In genomic region chr22:41381329-41382097, GRCh38 we compare ENCODE assay signal across 8 cellular contexts. TPM values are rescaled to one million over a fixed set of nuclear protein-coding genes. Genes with fewer than 3 reads are reported as not detected.
DNase-seq lines count a peak whose midpoint lies in the region; ATAC-seq and TF ChIP-seq lines count a peak whose summit lies in the region.

Gene TEF (plus strand): TSS chr22:41381942. CDS start chr22:41382045, 103 bp downstream.

- CTCF ChIA-PET in PC-9 (lab: Charles Lee): interaction anchor here (0.6 to 2.2 kb wide), 9 partner anchors 8 to 476 kb away, joined by 3 to 16 read pairs (median 4); no protein-coding TSS in a partner anchor

- no peaks in the 10 kb centered on the region for H3K9me2 ChIP-seq in PC-9 (ENCODE audit: insufficient read depth)

- no peaks in the 10 kb centered on the region for H3K36me3 ChIP-seq in PC-9 (ENCODE audit: low read depth)

- H3K4me3 Mint-ChIP-seq in activated T-cell treated with anti-CD3 and anti-CD28 coated beads, Interleukin-2, amount 50 U/mL, for 4 hours: peak within 1 kb of the TSS; percentile 87

- no TSS peak for BruUV-seq in PC-9 (replicated peaks; lab: Mats Ljungman, UMichigan)

- POLR2A ChIA-PET in PC-9 (lab: Charles Lee; ENCODE audit: unreplicated experiment): interaction anchor here (0.6 to 1.9 kb wide), 22 partner anchors 8 to 729 kb away, joined by 3 to 37 read pairs (median 4); partner anchors contain the start of genes ACO2, EP300, PHF5A and RANGAP1

- no peaks in the 10 kb centered on the region for H3K9me3 Mint-ChIP-seq in activated T-cell treated with anti-CD3 and anti-CD28 coated beads, Interleukin-2, amount 50 U/mL, for 4 hours

- DNase-seq in DMS153 treated with DMSO at 0.1 percent for 48 hours (lab: John Stamatoyannopoulos, UW; ENCODE audit: unreplicated experiment) (peak; percentile 96), KBM-7 (peak; percentile 98), PC-9 (peak; percentile 94 to 98), erythroblast (lab: John Stamatoyannopoulos, UW) (peak; percentile 98), mucosa of gallbladder (ENCODE audit: low spot score) (peak; percentile 99)
- DNase-seq in activated T-cell treated with anti-CD3 and anti-CD28 coated beads, Interleukin-2, amount 50 U/mL, for 4 hours: peak; percentile 97
- peak; percentile 96 for DNase-seq in stimulated activated CD8-positive, alpha-beta memory T cell treated with anti-CD3 and anti-CD28 coated beads, Interleukin-4, amount 100 ng/mL, for 24 hours (ENCODE audit: low read depth)

- no peaks in the 10 kb centered on the region for H3K27me3 ChIP-seq in PC-9 (ENCODE audit: insufficient read depth, low read depth)

- peaks cover 16% of the 10 kb centered on the region for H3F3A ChIP-seq in PC-9 (ENCODE audit: insufficient read depth, low read depth)

- no peaks in the 10 kb centered on the region for H3K9me3 ChIP-seq in PC-9 (ENCODE audit: insufficient read depth, low read depth)

- peaks cover 21% of the 10 kb centered on the region for H3K4me1 ChIP-seq in PC-9 (replicated peaks; ENCODE audit: insufficient read depth)

- H3K27ac ChIP-seq in PC-9: peak within 1 kb of the TSS; percentile 96

- intact Hi-C loops in PC-9 (cut with micrococcal nuclease; ENCODE audit: unreplicated experiment): loop anchor here (1.0 to 5.0 kb wide), 6 partner anchors 14 to 291 kb away; partner anchors contain the start of genes RANGAP1 and ZC3H7B

- peak; percentile 82 for ATAC-seq in GM21723 (IDR thresholded peaks at IDR 0.05; ENCODE audit: unreplicated experiment)
- ATAC-seq in activated T-cell treated with anti-CD3 and anti-CD28 coated beads, Interleukin-2, amount 50 U/mL, for 4 hours: peak; percentile 91 to 92

- in situ Hi-C loops in KBM-7 (cut with MboI; ENCODE audit: low pct_unique_long_range_greater_than_20kb, low sequenced_read_pairs): no loop called here

- H3K36me3 Mint-ChIP-seq in activated T-cell treated with anti-CD3 and anti-CD28 coated beads, Interleukin-2, amount 50 U/mL, for 4 hours (ENCODE audit: insufficient read depth): no peaks in the 10 kb centered on the region

- no peaks in the 10 kb centered on the region for H4K20me1 ChIP-seq in PC-9 (ENCODE audit: insufficient read depth)

- H3K4me2 ChIP-seq in PC-9: peak within 1 kb of the TSS; percentile 89

- no peak for TF ChIP-seq POLR2A in erythroblast (IDR thresholded peaks at IDR 0.05; ENCODE audit: low read length)

- no peak for TF ChIP-seq CTCF in PC-9 (conservative IDR thresholded peaks at IDR 0.05)

- peak within 1 kb of the TSS; percentile 85 for H3K4me3 ChIP-seq in PC-9

- peaks cover 21% of the 10 kb centered on the region for H3K4me1 Mint-ChIP-seq in activated T-cell treated with anti-CD3 and anti-CD28 coated beads, Interleukin-2, amount 50 U/mL, for 4 hours (ENCODE audit: low read depth)

- peaks cover 5% of the 10 kb centered on the region; the same call in 1 of the 2 replicates for H3K79me2 ChIP-seq in PC-9 (ENCODE audit: low read depth)

- no peaks in the 10 kb centered on the region for H3K27me3 Mint-ChIP-seq in activated T-cell treated with anti-CD3 and anti-CD28 coated beads, Interleukin-2, amount 50 U/mL, for 4 hours (ENCODE audit: low read depth)

- H2AFZ ChIP-seq in PC-9: peak within 1 kb of the TSS; percentile 89

RNA-seq across cellular contexts. Expression of gene TEF, which starts in this region (rescaled TPM):
- total RNA-seq in PC-9 (2021) (19.4 and 28.2 TPM in 2 replicates), mucosa of gallbladder (28.4 TPM)
- 1 to 10 TPM; 2.9 to 3.6 (median 3.0) TPM for total RNA-seq in activated T-cell treated with anti-CD3 and anti-CD28 coated beads, Interleukin-2, amount 50 U/mL, for 4 hours

Comparison
In these comparisons a context has a peak if more than half of its experiments do, and no peak if none do; other contexts are left out.
1. Peak in every context shown above with its lines: DNase-seq, ATAC-seq, H3K4me3 ChIP-seq and H3K27ac ChIP-seq.